ENCODE assay signal across 3 cellular contexts in genomic region chr4:30842142-30842541, GRCh38.
A peak's percentile ranks its signal among the peaks of the same experiment; 100 is the strongest.
TF ChIP-seq lines count a peak whose summit lies in the region.

No MANE protein-coding gene starts in this region.

TF ChIP-seq in HepG2, 621 proteins besides CTCF, POLR2A, EP300 and RAD21:
- TF ChIP-seq MAFK (conservative IDR thresholded peaks at IDR 0.05 in 1 of 2, IDR thresholded peaks at IDR 0.05 in 1 of 2; ENCODE audit: low read length in 2 of 2) (peak; percentile 90 to 95), HNRNPUL1 (IDR thresholded peaks at IDR 0.05; ENCODE audit: low read depth, low read length) (no peak), MAFF (IDR thresholded peaks at IDR 0.05; ENCODE audit: low read depth, low read length) (peak; percentile 91), ZFY (CRISPR knock-in tag; IDR thresholded peaks at IDR 0.05) (no peak)
- TF ChIP-seq, protein P1, sequence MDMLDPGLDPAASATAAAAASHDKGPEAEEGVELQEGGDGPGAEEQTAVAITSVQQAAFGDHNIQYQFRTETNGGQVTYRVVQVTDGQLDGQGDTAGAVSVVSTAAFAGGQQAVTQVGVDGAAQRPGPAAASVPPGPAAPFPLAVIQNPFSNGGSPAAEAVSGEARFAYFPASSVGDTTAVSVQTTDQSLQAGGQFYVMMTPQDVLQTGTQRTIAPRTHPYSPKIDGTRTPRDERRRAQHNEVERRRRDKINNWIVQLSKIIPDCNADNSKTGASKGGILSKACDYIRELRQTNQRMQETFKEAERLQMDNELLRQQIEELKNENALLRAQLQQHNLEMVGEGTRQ (IDR thresholded peaks at IDR 0.05; ENCODE audit: low read depth, low read length): no peak
- TF ChIP-seq, protein P1 (CRISPR knock-in tag; IDR thresholded peaks at IDR 0.05; ENCODE audit: borderline replicate concordance): no peak

TF ChIP-seq in IMR-90, 13 proteins besides CTCF, POLR2A, EP300 and RAD21:
- TF ChIP-seq, protein P1 (IDR thresholded peaks at IDR 0.05; ENCODE audit: low read depth, low read length): no peak
- TF ChIP-seq MAFK (IDR thresholded peaks at IDR 0.05; ENCODE audit: low read depth, low read length): peak; percentile 96

TF ChIP-seq in K562, 482 proteins besides CTCF, POLR2A, EP300 and RAD21:
- TF ChIP-seq HMG20B (CRISPR knock-in tag; IDR thresholded peaks at IDR 0.05) (no peak), RUNX1 (IDR thresholded peaks at IDR 0.05; ENCODE audit: low read depth) (no peak), E2F3 (CRISPR knock-in tag; IDR thresholded peaks at IDR 0.05) (no peak), FOXP1 (CRISPR knock-in tag; IDR thresholded peaks at IDR 0.05) (no peak), OTX1 (CRISPR knock-in tag; IDR thresholded peaks at IDR 0.05) (no peak), ZC3H8 (IDR thresholded peaks at IDR 0.05) (no peak), KLF16 (IDR thresholded peaks at IDR 0.05) (no peak), ZNF316 (IDR thresholded peaks at IDR 0.05) (peak; percentile 66; the same call in 1 of the 2 replicates), MAFG (tag; conservative IDR thresholded peaks at IDR 0.05) (peak; percentile 33), PRDM10 (IDR thresholded peaks at IDR 0.05; ENCODE audit: partially characterized antibody) (no peak), C11orf30 (IDR thresholded peaks at IDR 0.05; ENCODE audit: low read depth) (peak; percentile 42), MAFK (IDR thresholded peaks at IDR 0.05; ENCODE audit: low read length) (peak; percentile 79), ERF (CRISPR knock-in tag; IDR thresholded peaks at IDR 0.05) (no peak), ZNF232 (CRISPR knock-in tag; IDR thresholded peaks at IDR 0.05) (no peak), FOSL1 (tag; conservative IDR thresholded peaks at IDR 0.05) (no peak), MED1 (CRISPR knock-in tag; IDR thresholded peaks at IDR 0.05; ENCODE audit: borderline replicate concordance) (no peak), RCOR1 (IDR thresholded peaks at IDR 0.05; ENCODE audit: borderline replicate concordance in 1 of 2, low read depth in 2 of 2, low read length in 2 of 2) (no peak), MAFF (IDR thresholded peaks at IDR 0.05; ENCODE audit: low read length) (peak; percentile 75), RNF2 (IDR thresholded peaks at IDR 0.05) (no peak)
- TF ChIP-seq, protein P2, sequence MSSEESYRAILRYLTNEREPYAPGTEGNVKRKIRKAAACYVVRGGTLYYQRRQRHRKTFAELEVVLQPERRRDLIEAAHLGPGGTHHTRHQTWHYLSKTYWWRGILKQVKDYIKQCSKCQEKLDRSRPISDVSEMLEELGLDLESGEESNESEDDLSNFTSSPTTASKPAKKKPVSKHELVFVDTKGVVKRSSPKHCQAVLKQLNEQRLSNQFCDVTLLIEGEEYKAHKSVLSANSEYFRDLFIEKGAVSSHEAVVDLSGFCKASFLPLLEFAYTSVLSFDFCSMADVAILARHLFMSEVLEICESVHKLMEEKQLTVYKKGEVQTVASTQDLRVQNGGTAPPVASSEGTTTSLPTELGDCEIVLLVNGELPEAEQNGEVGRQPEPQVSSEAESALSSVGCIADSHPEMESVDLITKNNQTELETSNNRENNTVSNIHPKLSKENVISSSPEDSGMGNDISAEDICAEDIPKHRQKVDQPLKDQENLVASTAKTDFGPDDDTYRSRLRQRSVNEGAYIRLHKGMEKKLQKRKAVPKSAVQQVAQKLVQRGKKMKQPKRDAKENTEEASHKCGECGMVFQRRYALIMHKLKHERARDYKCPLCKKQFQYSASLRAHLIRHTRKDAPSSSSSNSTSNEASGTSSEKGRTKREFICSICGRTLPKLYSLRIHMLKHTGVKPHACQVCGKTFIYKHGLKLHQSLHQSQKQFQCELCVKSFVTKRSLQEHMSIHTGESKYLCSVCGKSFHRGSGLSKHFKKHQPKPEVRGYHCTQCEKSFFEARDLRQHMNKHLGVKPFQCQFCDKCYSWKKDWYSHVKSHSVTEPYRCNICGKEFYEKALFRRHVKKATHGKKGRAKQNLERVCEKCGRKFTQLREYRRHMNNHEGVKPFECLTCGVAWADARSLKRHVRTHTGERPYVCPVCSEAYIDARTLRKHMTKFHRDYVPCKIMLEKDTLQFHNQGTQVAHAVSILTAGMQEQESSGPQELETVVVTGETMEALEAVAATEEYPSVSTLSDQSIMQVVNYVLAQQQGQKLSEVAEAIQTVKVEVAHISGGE (CRISPR knock-in tag; IDR thresholded peaks at IDR 0.05): no peak
